ENCODE assay signal across 8 cellular contexts in genomic region chr1:230268371-230269170, GRCh38.
DNase-seq lines count a peak whose midpoint lies in the region; ATAC-seq and TF ChIP-seq lines count a peak whose summit lies in the region.

No MANE protein-coding gene starts in this region.

- POLR2A ChIA-PET in Panc1 (lab: Charles Lee): interaction anchor here (0.6 kb wide), 1 partner anchor 822 kb away, joined by 3 read pairs; no protein-coding TSS in a partner anchor

- TF ChIP-seq CTCF in DOHH2 (IDR thresholded peaks at IDR 0.05; ENCODE audit: low read depth, low read length, poor library complexity, severe bottlenecking) (peak; percentile 45), Panc1 (IDR thresholded peaks at IDR 0.05) (peak; percentile 80)

- DNase-seq in Panc1 (ENCODE audit: low read depth, low spot score) (no peak), dermis blood vessel endothelial cell (peak; percentile 81), lung microvascular endothelial cell (ENCODE audit: low read depth in 2 of 2) (peak; percentile 80 to 81)
- no peak for DNase-seq in stimulated activated naive CD4-positive, alpha-beta T cell (lab: John Stamatoyannopoulos, UW)

- H3K9me3 ChIP-seq in DOHH2 (ENCODE audit: control insufficient read depth, insufficient read depth, low read length): no peaks in the 10 kb centered on the region
- H3K9me3 ChIP-seq in Panc1 (ENCODE audit: control insufficient read depth, insufficient read depth, low read depth, low read length): no peaks in the 10 kb centered on the region

- peak; percentile 75 for TF ChIP-seq RAD21 in Ishikawa (IDR thresholded peaks at IDR 0.05; ENCODE audit: low read depth)

- peaks cover 6% of the 10 kb centered on the region for H3K36me3 ChIP-seq in DOHH2 (ENCODE audit: control insufficient read depth, low read length)
- H3K36me3 ChIP-seq in Panc1 (ENCODE audit: control insufficient read depth, insufficient read depth, low read length): 0 out of 2 replicates have a peak, but pooled peaks cover 2% of the 10 kb centered on the region

- no peak overlapping the region for H3K4me2 ChIP-seq in DOHH2 (ENCODE audit: low read length)

- TF ChIP-seq EP300 in Ishikawa (IDR thresholded peaks at IDR 0.05; ENCODE audit: borderline replicate concordance): no peak

- H3F3A ChIP-seq in DOHH2 (ENCODE audit: control insufficient read depth, insufficient read depth): peaks cover 14% of the 10 kb centered on the region; the same call in 1 of the 2 replicates

- no peak overlapping the region for H3K4me3 ChIP-seq in DOHH2 (ENCODE audit: low read length)
- H3K4me3 ChIP-seq in Panc1 (ENCODE audit: low read depth in 2 of 2, low read length in 2 of 2): no peak overlapping the region

- CTCF ChIA-PET in Panc1 (lab: Charles Lee): no interaction called here

- H3K27me3 ChIP-seq in DOHH2 (ENCODE audit: control insufficient read depth, low read length) (no peaks in the 10 kb centered on the region), Panc1 (ENCODE audit: control insufficient read depth, insufficient read depth, low read length) (no peaks in the 10 kb centered on the region)

- H4K20me1 ChIP-seq in DOHH2 (ENCODE audit: control insufficient read depth, insufficient read depth, low read depth, low read length): no peaks in the 10 kb centered on the region

- no peaks in the 10 kb centered on the region for H3K79me2 ChIP-seq in DOHH2 (ENCODE audit: control insufficient read depth, low read length)

- H3K9me2 ChIP-seq in DOHH2 (replicated peaks; ENCODE audit: control insufficient read depth, low read length): no peaks in the 10 kb centered on the region

- intact Hi-C loops in Panc1 (cut with micrococcal nuclease; ENCODE audit: unreplicated experiment): no loop called here

- ATAC-seq in Panc1: peak; percentile 79
- no peak for ATAC-seq in HG02840 (IDR thresholded peaks at IDR 0.05; ENCODE audit: low FRiP score, unreplicated experiment)
- ATAC-seq in HG03565 (IDR thresholded peaks at IDR 0.05; ENCODE audit: unreplicated experiment): no peak

- H3K27ac ChIP-seq in DOHH2 (ENCODE audit: low read depth, low read length) (peak overlapping the region; percentile 31; the same call in 1 of the 2 replicates), Panc1 (ENCODE audit: low read length) (no peak overlapping the region)

- BruUV-seq in Panc1 (replicated peaks; lab: Mats Ljungman, UMichigan): no TSS peak

- H3K4me1 ChIP-seq in DOHH2 (ENCODE audit: control insufficient read depth, low read length) (peaks cover 54% of the 10 kb centered on the region), Panc1 (ENCODE audit: control insufficient read depth, insufficient read depth, low read length) (no peaks in the 10 kb centered on the region)

- in situ Hi-C loops in Panc1 (cut with HindIII; ENCODE audit: low pct_unique_long_range_greater_than_20kb, low sequenced_read_pairs): no loop called here

TF ChIP-seq in Ishikawa, 13 proteins besides CTCF, POLR2A, EP300 and RAD21:
- peak; percentile 70 for TF ChIP-seq YY1 (IDR thresholded peaks at IDR 0.05; ENCODE audit: low read depth)
- TF ChIP-seq, protein P1, sequence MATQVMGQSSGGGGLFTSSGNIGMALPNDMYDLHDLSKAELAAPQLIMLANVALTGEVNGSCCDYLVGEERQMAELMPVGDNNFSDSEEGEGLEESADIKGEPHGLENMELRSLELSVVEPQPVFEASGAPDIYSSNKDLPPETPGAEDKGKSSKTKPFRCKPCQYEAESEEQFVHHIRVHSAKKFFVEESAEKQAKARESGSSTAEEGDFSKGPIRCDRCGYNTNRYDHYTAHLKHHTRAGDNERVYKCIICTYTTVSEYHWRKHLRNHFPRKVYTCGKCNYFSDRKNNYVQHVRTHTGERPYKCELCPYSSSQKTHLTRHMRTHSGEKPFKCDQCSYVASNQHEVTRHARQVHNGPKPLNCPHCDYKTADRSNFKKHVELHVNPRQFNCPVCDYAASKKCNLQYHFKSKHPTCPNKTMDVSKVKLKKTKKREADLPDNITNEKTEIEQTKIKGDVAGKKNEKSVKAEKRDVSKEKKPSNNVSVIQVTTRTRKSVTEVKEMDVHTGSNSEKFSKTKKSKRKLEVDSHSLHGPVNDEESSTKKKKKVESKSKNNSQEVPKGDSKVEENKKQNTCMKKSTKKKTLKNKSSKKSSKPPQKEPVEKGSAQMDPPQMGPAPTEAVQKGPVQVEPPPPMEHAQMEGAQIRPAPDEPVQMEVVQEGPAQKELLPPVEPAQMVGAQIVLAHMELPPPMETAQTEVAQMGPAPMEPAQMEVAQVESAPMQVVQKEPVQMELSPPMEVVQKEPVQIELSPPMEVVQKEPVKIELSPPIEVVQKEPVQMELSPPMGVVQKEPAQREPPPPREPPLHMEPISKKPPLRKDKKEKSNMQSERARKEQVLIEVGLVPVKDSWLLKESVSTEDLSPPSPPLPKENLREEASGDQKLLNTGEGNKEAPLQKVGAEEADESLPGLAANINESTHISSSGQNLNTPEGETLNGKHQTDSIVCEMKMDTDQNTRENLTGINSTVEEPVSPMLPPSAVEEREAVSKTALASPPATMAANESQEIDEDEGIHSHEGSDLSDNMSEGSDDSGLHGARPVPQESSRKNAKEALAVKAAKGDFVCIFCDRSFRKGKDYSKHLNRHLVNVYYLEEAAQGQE (IDR thresholded peaks at IDR 0.05; ENCODE audit: low read depth): no peak

Comparison
In these comparisons a context has a peak if more than half of its experiments do, and no peak if none do; other contexts are left out.
1. DNase-seq: peak in dermis blood vessel endothelial cell (single experiment) and lung microvascular endothelial cell (2 of 2); none in Panc1 (single experiment) and stimulated activated naive CD4-positive, alpha-beta T cell (0 of 6).